8 cellular contexts compared by ENCODE assay signal in the genomic region with DNA sequence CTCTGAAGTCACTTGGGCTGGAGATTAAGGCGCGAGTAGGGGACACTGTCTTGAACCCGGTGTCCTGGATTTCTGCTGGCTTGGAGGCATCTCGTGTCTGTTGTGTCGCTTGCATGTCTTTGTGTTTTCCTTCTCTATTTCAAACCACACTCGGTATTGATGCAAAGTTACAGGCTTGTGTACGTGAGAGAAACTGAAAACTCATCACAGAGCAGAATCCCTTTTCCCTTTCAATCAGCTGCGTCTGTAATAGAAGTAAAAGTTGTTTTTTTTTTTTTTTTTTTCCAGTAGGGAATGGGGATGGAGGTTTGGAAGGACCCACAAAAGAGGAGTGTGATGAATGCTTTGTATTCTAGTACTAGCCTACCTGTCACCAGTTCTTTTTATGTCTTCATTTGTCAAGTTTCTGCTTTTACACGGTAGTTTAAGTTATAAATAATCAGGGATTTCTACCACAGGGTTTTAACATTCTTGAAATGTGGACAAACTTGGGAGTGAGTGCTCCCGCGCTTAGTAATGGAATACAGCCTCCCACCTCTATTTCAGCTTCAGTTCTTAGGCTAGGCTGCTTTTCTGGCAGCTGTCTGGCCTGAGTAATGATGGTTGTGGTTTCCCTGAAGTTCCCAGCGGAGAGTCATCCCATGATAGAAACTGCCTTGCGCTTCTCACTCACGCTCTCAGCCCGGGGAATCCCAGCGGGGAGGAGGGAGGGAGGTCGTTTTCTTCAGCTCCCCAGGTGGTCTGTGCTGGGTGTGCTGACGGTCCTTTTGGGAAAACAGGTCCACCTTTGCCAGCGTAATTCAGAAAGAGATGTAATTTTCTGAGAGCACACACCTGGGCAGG. TPM values are rescaled to one million over a fixed set of nuclear protein-coding genes. Genes with fewer than 3 reads are reported as not detected.
DNase-seq lines count a peak whose midpoint lies in the region; ATAC-seq, FAIRE-seq and TF ChIP-seq lines count a peak whose summit lies in the region.

No MANE protein-coding gene starts in this region.

- H3K4me3 ChIP-seq in upper lobe of right lung, result peak overlapping the region; percentile 70

- peaks cover 70% of the 10 kb centered on the region for H3K4me1 Mint-ChIP-seq in activated CD4-positive, alpha-beta memory T cell treated with anti-CD3 and anti-CD28 coated beads, Interleukin-2, amount 10 ng/mL, durations not matched to agents 7 days and 5 days
- H3K4me1 Mint-ChIP-seq in natural killer cell, result peaks cover 21 to 27% of the 10 kb centered on the region in 2 donors

- POLR2A ChIA-PET in activated CD4-positive, alpha-beta memory T cell treated with anti-CD3 and anti-CD28 coated beads, Interleukin-2, amount 10 ng/mL, durations not matched to agents 7 days and 5 days (lab: Charles Lee), result interaction anchor here (0.6 to 2.0 kb wide), 7 partner anchors 10 to 127 kb away, joined by 3 to 8 read pairs (median 4); no protein-coding TSS in a partner anchor

- peak in 2 of 3 donors; percentile 31 to 46 for ATAC-seq in natural killer cell
- ATAC-seq in upper lobe of right lung, result peak; percentile 54

- peak overlapping the region; percentile 82 for H3K4me3 Mint-ChIP-seq in activated CD4-positive, alpha-beta memory T cell treated with anti-CD3 and anti-CD28 coated beads, Interleukin-2, amount 10 ng/mL, durations not matched to agents 7 days and 5 days
- H3K4me3 Mint-ChIP-seq in natural killer cell, result peak overlapping the region; percentile 85

- FAIRE-seq in H54 (lab: Jason Lieb, UNC), result peak; percentile 98

- H3K4me1 ChIP-seq in upper lobe of right lung, result peaks cover 46% of the 10 kb centered on the region

- CTCF ChIA-PET in activated CD4-positive, alpha-beta memory T cell treated with anti-CD3 and anti-CD28 coated beads, Interleukin-2, amount 10 ng/mL, durations not matched to agents 7 days and 5 days (lab: Charles Lee), result interaction anchor here (0.8 to 1.9 kb wide), 5 partner anchors 11 to 20 kb away, joined by 3 to 8 read pairs (median 3); no protein-coding TSS in a partner anchor

- intact Hi-C loops in natural killer cell (cut with micrococcal nuclease) (no loop called here), upper lobe of right lung (cut with DNase I) (no loop called here)

- no peaks in the 10 kb centered on the region for H3K9me3 Mint-ChIP-seq in activated CD4-positive, alpha-beta memory T cell treated with anti-CD3 and anti-CD28 coated beads, Interleukin-2, amount 10 ng/mL, durations not matched to agents 7 days and 5 days
- no peaks in the 10 kb centered on the region for H3K9me3 Mint-ChIP-seq in natural killer cell

- H3K27me3 Mint-ChIP-seq in activated CD4-positive, alpha-beta memory T cell treated with anti-CD3 and anti-CD28 coated beads, Interleukin-2, amount 10 ng/mL, durations not matched to agents 7 days and 5 days, result peaks cover 12% of the 10 kb centered on the region
- peaks cover 5 to 12% of the 10 kb centered on the region in 2 donors for H3K27me3 Mint-ChIP-seq in natural killer cell (ENCODE audit: low read depth in 2 of 2)

- DNase-seq in SIG-M5 treated with dmso at 0.1 percent for 504 hours (lab: John Stamatoyannopoulos, UW; ENCODE audit: unreplicated experiment) (peak; percentile 19), SIG-M5 (lab: John Stamatoyannopoulos, UW) (no peak), H54 (ENCODE audit: insufficient read length, low spot score) (peak; percentile 88), LHCN-M2 (ENCODE audit: low read depth) (peak; percentile 95), fibroblast of gingiva (ENCODE audit: low read depth) (peak; percentile 94), natural killer cell (no peak), upper lobe of right lung (no peak)
- DNase-seq in activated CD4-positive, alpha-beta memory T cell treated with anti-CD3 and anti-CD28 coated beads, Interleukin-2, amount 10 ng/mL, durations not matched to agents 7 days and 5 days, result peak; percentile 47

- TF ChIP-seq CTCF in natural killer cell (IDR thresholded peaks at IDR 0.05) (no peak), upper lobe of right lung (IDR thresholded peaks at IDR 0.05) (no peak)

- TF ChIP-seq POLR2A in H54 (IDR thresholded peaks at IDR 0.05; ENCODE audit: low read depth, low read length), result 0 out of 2 replicates have a peak, but pooled peaks have one; percentile 7

- H3K27me3 ChIP-seq in upper lobe of right lung, result no peaks in the 10 kb centered on the region

- no peaks in the 10 kb centered on the region for H3K36me3 ChIP-seq in upper lobe of right lung

- H3K27ac Mint-ChIP-seq in activated CD4-positive, alpha-beta memory T cell treated with anti-CD3 and anti-CD28 coated beads, Interleukin-2, amount 10 ng/mL, durations not matched to agents 7 days and 5 days, result peak overlapping the region; percentile 44
- peak overlapping the region in 1 of 2 donors; percentile 69 for H3K27ac Mint-ChIP-seq in natural killer cell

- no peaks in the 10 kb centered on the region for H3K9me3 ChIP-seq in upper lobe of right lung

- H3K27ac ChIP-seq in upper lobe of right lung, result peak overlapping the region; percentile 63

- peaks cover 2% of the 10 kb centered on the region for H3K36me3 Mint-ChIP-seq in activated CD4-positive, alpha-beta memory T cell treated with anti-CD3 and anti-CD28 coated beads, Interleukin-2, amount 10 ng/mL, durations not matched to agents 7 days and 5 days (ENCODE audit: low read depth)
- no peaks in the 10 kb centered on the region for H3K36me3 Mint-ChIP-seq in natural killer cell

RNA-seq across cellular contexts. Expression of a gene that starts 0.8 kb away (rescaled TPM):
- total RNA-seq in LHCN-M2 (2014; rRNA removed) (25.7 and 28.2 TPM in 2 replicates), natural killer cell (1 to 10 TPM; 6.8 to 10.0 (median 9.6) TPM), upper lobe of right lung (131 TPM)
- polyA plus RNA-seq in LHCN-M2 (2012), result 16.9 TPM
- total RNA-seq in activated CD4-positive, alpha-beta memory T cell treated with anti-CD3 and anti-CD28 coated beads, Interleukin-2, amount 10 ng/mL, durations not matched to agents 7 days and 5 days, result 10 to 100 TPM; 37.2 to 37.9 TPM

Comparison
In these comparisons a context has a peak if more than half of its experiments do, and no peak if none do; other contexts are left out.
1. DNase-seq: peak in SIG-M5 treated with dmso at 0.1 percent for 504 hours (single experiment), H54 (single experiment), LHCN-M2 (single experiment), activated CD4-positive, alpha-beta memory T cell treated with anti-CD3 and anti-CD28 coated beads, Interleukin-2, amount 10 ng/mL, durations not matched to agents 7 days and 5 days (single experiment) and fibroblast of gingiva (single experiment); none in SIG-M5 (single experiment), natural killer cell (single experiment) and upper lobe of right lung (single experiment).